ENCODE assay signal across 5 cellular contexts in genomic region chr1:114229368-114229767, GRCh38.
"Had no signal": no experiment of that assay in that cellular context is flagged by ENCODE, and none has a peak within 500 bp of the region (broad histone marks: within the 10 kb centered on the region; RNA-seq: fewer than 3 reads in every experiment).

No MANE protein-coding gene starts in this region.

- ATAC-seq: GM23338, K562 had no signal

- H2AFZ ChIP-seq: GM23338 had no signal

- H3K27ac ChIP-seq: HL-60 had no signal

- H3K4me2 ChIP-seq: GM23338 had no signal

- DNase-seq: HCEC 1CT, IMR-90 had no signal

- H3K4me3 ChIP-seq: GM23338, K562 had no signal
